In genomic region chr20:44209691-44210421, GRCh38 we compare ENCODE assay signal across 8 cellular contexts. TPM values are rescaled to one million over a fixed set of nuclear protein-coding genes. Genes with fewer than 3 reads are reported as not detected.
DNase-seq lines count a peak whose midpoint lies in the region; ATAC-seq and TF ChIP-seq lines count a peak whose summit lies in the region.

No MANE protein-coding gene starts in this region.

- H3K4me1 ChIP-seq in Loucy (ENCODE audit: insufficient read depth, low read length, poor library complexity, severe bottlenecking) (peaks cover 48% of the 10 kb centered on the region), ascending aorta (peaks cover 0 to 45% of the 10 kb centered on the region in 2 donors), spleen (peaks cover 18 to 74% (median 53%) of the 10 kb centered on the region in 6 donors)

- H4K20me1 ChIP-seq in Loucy (ENCODE audit: insufficient read depth, low read length, poor library complexity, severe bottlenecking) = peaks cover 45% of the 10 kb centered on the region

- H3F3A ChIP-seq in Loucy (ENCODE audit: low read depth) = no peaks in the 10 kb centered on the region

- no peaks in the 10 kb centered on the region for H3K9me2 ChIP-seq in Loucy (replicated peaks; ENCODE audit: low read depth, low read length)

- H2AFZ ChIP-seq in Loucy (ENCODE audit: low read length) = peak overlapping the region; percentile 85

- peak overlapping the region; percentile 92 for H3K9ac ChIP-seq in Loucy (ENCODE audit: low read depth, low read length, poor library complexity, severe bottlenecking)

- peak; percentile 25 for DNase-seq in activated CD4-positive, alpha-beta T cell treated with anti-CD3 and anti-CD28 coated beads for 48 hours
- DNase-seq in activated CD4-positive, alpha-beta T cell treated with anti-CD3 and anti-CD28 coated beads, Interleukin-2, amount 50 U/mL, for 1 hour = no peak
- DNase-seq in ascending aorta (ENCODE audit: low spot score in 2 of 2) (peak in 1 of 2 donors; percentile 67), iPS-NIHi11 (ENCODE audit: low spot score) (peak; percentile 29), spleen (no peak), 8988T (no peak)

- no peak for ATAC-seq in activated CD4-positive, CD25-positive, alpha-beta regulatory T cell treated with anti-CD3 and anti-CD28 coated beads, Interleukin-2, amount 50 U/mL, for 24 hours

- H3K27me3 ChIP-seq in Loucy (ENCODE audit: insufficient read depth, low read length, poor library complexity, severe bottlenecking) = no peaks in the 10 kb centered on the region
- no peaks in the 10 kb centered on the region for H3K27me3 ChIP-seq in ascending aorta
- no peaks in the 10 kb centered on the region for H3K27me3 ChIP-seq in spleen (replicated peaks in 1 of 7)

- TF ChIP-seq CTCF in Loucy (conservative IDR thresholded peaks at IDR 0.05; ENCODE audit: low read length) = no peak
- TF ChIP-seq CTCF in ascending aorta (IDR thresholded peaks at IDR 0.05) = no peak
- no peak for TF ChIP-seq CTCF in spleen (IDR thresholded peaks at IDR 0.05 in 8 of 11, conservative IDR thresholded peaks at IDR 0.05 in 3 of 11)

- peaks cover 55% of the 10 kb centered on the region for H3K79me2 ChIP-seq in Loucy (ENCODE audit: insufficient read depth, low read length)

- H3K9me3 ChIP-seq in Loucy (ENCODE audit: insufficient read depth, low read depth, low read length) (no peaks in the 10 kb centered on the region), ascending aorta (no peaks in the 10 kb centered on the region), spleen (no peaks in the 10 kb centered on the region)

- peaks cover 14% of the 10 kb centered on the region; the same call in 1 of the 2 replicates for H3K36me3 ChIP-seq in Loucy (ENCODE audit: insufficient read depth, low read length)
- peaks cover 8 to 14% of the 10 kb centered on the region in 2 donors for H3K36me3 ChIP-seq in ascending aorta
- H3K36me3 ChIP-seq in spleen = peaks cover 0 to 20% (median 15%) of the 10 kb centered on the region in 6 donors

- H3K4me2 ChIP-seq in Loucy (ENCODE audit: low read depth, low read length, poor library complexity, severe bottlenecking) = peak overlapping the region; percentile 99

- TF ChIP-seq POLR2A in spleen (IDR thresholded peaks at IDR 0.05) = no peak

- WGBS in spleen, 5 donors = 1% methylated on average over 32 of the region's 32 CpGs

- H3K4me3 ChIP-seq in Loucy (ENCODE audit: low read length, poor library complexity, severe bottlenecking) = peak overlapping the region; percentile 98
- H3K4me3 ChIP-seq in ascending aorta = peak overlapping the region; percentile 55 to 78
- H3K4me3 ChIP-seq in spleen = peak overlapping the region; percentile 76 to 99 (median 95)

- H3K27ac ChIP-seq in ascending aorta (peak overlapping the region; percentile 91 to 96), spleen (peak overlapping the region; percentile 87 to 99 (median 98))

- intact Hi-C loops in ascending aorta (cut with DNase I) = loop anchor here (2.0 to 10.0 kb wide), 10 partner anchors 23 to 1197 kb away; partner anchors contain the start of genes IFT52, JPH2, SRSF6 and STK4
- intact Hi-C loops in spleen (cut with DNase I; ENCODE audit: low total_unique reads) = loop anchor here (10.0 kb wide), 2 partner anchors 175 to 405 kb away; no protein-coding TSS in a partner anchor

RNA-seq across cellular contexts. Expression of gene OSER1, which starts 0.7 kb away (rescaled TPM):
- total RNA-seq in ascending aorta (9.2 TPM), spleen (10 to 100 TPM; 28.5 to 42.0 (median 36.1) TPM)
- 10 to 100 TPM; 36.9 to 47.0 (median 40.6) TPM for polyA plus RNA-seq in spleen

RNA-seq across cellular contexts. Expression of gene JPH2, which starts 22.9 kb away (rescaled TPM):
- total RNA-seq in ascending aorta = 86.7 TPM
- total RNA-seq in spleen = 1 to 10 TPM; 1.0 to 4.4 (median 1.3) TPM
- polyA plus RNA-seq in spleen = 1 to 10 TPM in 1 of 3 donors, under 1 TPM in 2; 0.50 to 2.7 (median 0.76) TPM

RNA-seq across cellular contexts. Expression of gene GDAP1L1, which starts 37.3 kb away (rescaled TPM):
- not detected for total RNA-seq in ascending aorta
- not detected for total RNA-seq in spleen
- not detected for polyA plus RNA-seq in spleen

Comparison
In these comparisons a context has a peak if more than half of its experiments do, and no peak if none do; other contexts are left out.
1. DNase-seq: peak in activated CD4-positive, alpha-beta T cell treated with anti-CD3 and anti-CD28 coated beads for 48 hours (single experiment) and iPS-NIHi11 (single experiment); none in activated CD4-positive, alpha-beta T cell treated with anti-CD3 and anti-CD28 coated beads, Interleukin-2, amount 50 U/mL, for 1 hour (single experiment), spleen (single experiment) and 8988T (single experiment).
2. RNA of gene JPH2, which starts 22.9 kb away (total RNA-seq): 86.7 TPM in ascending aorta (single experiment); 1.0 to 4.4 TPM in spleen; every median in the first group is over 10 times any median in the second.
3. Peak in every context shown above with its lines, with median percentiles within 50 percentile points of each other: H3K4me3 ChIP-seq.